ENCODE assay signal across 38 cellular contexts in genomic region chr12:108147279-108147678, GRCh38. TPM values are rescaled to one million over a fixed set of nuclear protein-coding genes. Genes with fewer than 3 reads are reported as not detected.
"Had no signal": no experiment of that assay in that cellular context is flagged by ENCODE, and none has a peak within 500 bp of the region (broad histone marks: within the 10 kb centered on the region; RNA-seq: fewer than 3 reads in every experiment).

No MANE protein-coding gene starts in this region.

- H3K36me3 ChIP-seq: adrenal gland, breast epithelium, cardiac muscle cell, esophagus muscularis mucosa, gastrocnemius medialis had no signal

- H3K4me3 ChIP-seq: adrenal gland, breast epithelium, cardiac muscle cell, coronary artery, esophagus muscularis mucosa, gastrocnemius medialis had no signal

- H3K36me3 Mint-ChIP-seq: activated CD4-positive, alpha-beta memory T cell treated with anti-CD3 and anti-CD28 coated beads for 36 hours; activated CD8-positive, alpha-beta memory T cell treated with anti-CD3 and anti-CD28 coated beads, Interleukin-2, amount 10 ng/mL, durations not matched to agents 7 days and 5 days; activated naive CD4-positive, alpha-beta T cell treated with anti-CD3 and anti-CD28 coated beads, Interleukin-2, amount 50 U/mL, for 24 hours; activated naive CD8-positive, alpha-beta T cell treated with anti-CD3 and anti-CD28 coated beads for 36 hours; brain had no signal

- ATAC-seq: activated CD4-positive, alpha-beta T cell treated with anti-CD3 and anti-CD28 coated beads for 36 hours; activated CD8-positive, alpha-beta memory T cell treated with anti-CD3 and anti-CD28 coated beads, Interleukin-2, amount 10 ng/mL, durations not matched to agents 7 days and 5 days; activated CD8-positive, alpha-beta T cell treated with anti-CD3 and anti-CD28 coated beads, Interleukin-2, amount 10 ng/mL, durations not matched to agents 7 days and 5 days; activated naive CD8-positive, alpha-beta T cell treated with anti-CD3 and anti-CD28 coated beads, Interleukin-2, amount 50 U/mL, for 24 hours; effector memory CD8-positive, alpha-beta T cell; foreskin keratinocyte; gastrocnemius medialis; T-helper 17 cell had no signal

- H3K4me3 Mint-ChIP-seq: activated CD4-positive, alpha-beta memory T cell treated with anti-CD3 and anti-CD28 coated beads for 36 hours; activated CD4-positive, alpha-beta T cell treated with anti-CD3 and anti-CD28 coated beads for 36 hours; activated CD4-positive, alpha-beta T cell treated with anti-CD3 and anti-CD28 coated beads, Interleukin-2, amount 10 ng/mL, durations not matched to agents 24 days and 14 days; activated CD8-positive, alpha-beta memory T cell treated with anti-CD3 and anti-CD28 coated beads, Interleukin-2, amount 10 ng/mL, durations not matched to agents 7 days and 5 days; activated CD8-positive, alpha-beta T cell treated with anti-CD3 and anti-CD28 coated beads, Interleukin-2, amount 10 ng/mL, durations not matched to agents 7 days and 5 days; activated naive CD4-positive, alpha-beta T cell treated with anti-CD3 and anti-CD28 coated beads for 36 hours; activated naive CD4-positive, alpha-beta T cell treated with anti-CD3 and anti-CD28 coated beads, Interleukin-2, amount 50 U/mL, for 24 hours; activated naive CD8-positive, alpha-beta T cell treated with anti-CD3 and anti-CD28 coated beads for 36 hours; activated naive CD8-positive, alpha-beta T cell treated with anti-CD3 and anti-CD28 coated beads, Interleukin-2, amount 50 U/mL, for 24 hours; activated T-helper 1 cell treated with anti-CD3 and anti-CD28 coated beads, Interleukin-12 subunit alpha, Interleukin-12 subunit beta, Interleukin-2, Interleukin-4 antibody, amounts not matched to agents 30 ng/mL and 10 ng/mL and 1 ng/mL, durations not matched to agents 14 hours and 24 hours and 36 hours; brain; central memory CD8-positive, alpha-beta T cell; effector memory CD8-positive, alpha-beta T cell; T-helper 17 cell; T-helper 2 cell treated with Interferon-gamma antibody and Interleukin-4, amounts not matched to agents 5 μg/mL and 100 μg/mL, for 36 hours had no signal

- H3K4me1 Mint-ChIP-seq: activated CD4-positive, alpha-beta T cell treated with anti-CD3 and anti-CD28 coated beads for 36 hours; activated CD4-positive, alpha-beta T cell treated with anti-CD3 and anti-CD28 coated beads, Interleukin-2, amount 10 ng/mL, durations not matched to agents 24 days and 14 days; activated CD8-positive, alpha-beta memory T cell treated with anti-CD3 and anti-CD28 coated beads, Interleukin-2, amount 10 ng/mL, durations not matched to agents 7 days and 5 days; activated naive CD4-positive, alpha-beta T cell treated with anti-CD3 and anti-CD28 coated beads, Interleukin-2, amount 50 U/mL, for 24 hours; activated naive CD8-positive, alpha-beta T cell treated with anti-CD3 and anti-CD28 coated beads for 36 hours; activated naive CD8-positive, alpha-beta T cell treated with anti-CD3 and anti-CD28 coated beads, Interleukin-2, amount 50 U/mL, for 24 hours; central memory CD8-positive, alpha-beta T cell; T-helper 17 cell had no signal

- H3K4me1 ChIP-seq: adrenal gland, breast epithelium, foreskin keratinocyte, gastrocnemius medialis had no signal

- H3K27me3 ChIP-seq: adrenal gland, breast epithelium, cardiac muscle cell, esophagus muscularis mucosa, foreskin keratinocyte, gastrocnemius medialis had no signal

- H3K9me3 ChIP-seq: adrenal gland, breast epithelium, esophagus muscularis mucosa, gastrocnemius medialis had no signal

- H3K9me3 Mint-ChIP-seq: activated CD4-positive, alpha-beta memory T cell treated with anti-CD3 and anti-CD28 coated beads for 36 hours; activated CD4-positive, alpha-beta T cell treated with anti-CD3 and anti-CD28 coated beads, Interleukin-2, amount 10 ng/mL, durations not matched to agents 24 days and 14 days; activated naive CD4-positive, alpha-beta T cell treated with anti-CD3 and anti-CD28 coated beads for 36 hours; activated naive CD4-positive, alpha-beta T cell treated with anti-CD3 and anti-CD28 coated beads, Interleukin-2, amount 50 U/mL, for 24 hours; activated naive CD8-positive, alpha-beta T cell treated with anti-CD3 and anti-CD28 coated beads for 36 hours; activated naive CD8-positive, alpha-beta T cell treated with anti-CD3 and anti-CD28 coated beads, Interleukin-2, amount 50 U/mL, for 24 hours; activated T-helper 1 cell treated with anti-CD3 and anti-CD28 coated beads, Interleukin-12 subunit alpha, Interleukin-12 subunit beta, Interleukin-2, Interleukin-4 antibody, amounts not matched to agents 30 ng/mL and 10 ng/mL and 1 ng/mL, durations not matched to agents 14 hours and 24 hours and 36 hours; activated T-helper 2 cell treated with anti-CD3 and anti-CD28 coated beads, Interferon-gamma antibody, Interleukin-2, Interleukin-4, amounts not matched to agents 10 μg/mL and 5 μg/mL and 100 μg/mL, durations not matched to agents 14 hours and 24 hours and 36 hours; central memory CD8-positive, alpha-beta T cell; effector memory CD8-positive, alpha-beta T cell; T-helper 2 cell treated with Interferon-gamma antibody and Interleukin-4, amounts not matched to agents 5 μg/mL and 100 μg/mL, for 36 hours had no signal

- H3K27ac ChIP-seq: adrenal gland, breast epithelium, cardiac muscle cell, coronary artery, esophagus muscularis mucosa, foreskin keratinocyte, gastrocnemius medialis had no signal

- H3K27me3 Mint-ChIP-seq: activated CD4-positive, alpha-beta T cell treated with anti-CD3 and anti-CD28 coated beads, Interleukin-2, amount 10 ng/mL, durations not matched to agents 24 days and 14 days; activated CD8-positive, alpha-beta memory T cell treated with anti-CD3 and anti-CD28 coated beads, Interleukin-2, amount 10 ng/mL, durations not matched to agents 7 days and 5 days had no signal

- DNase-seq: activated CD4-positive, alpha-beta memory T cell treated with anti-CD3 and anti-CD28 coated beads for 36 hours; activated CD4-positive, alpha-beta T cell treated with anti-CD3 and anti-CD28 coated beads for 36 hours; activated CD4-positive, alpha-beta T cell treated with anti-CD3 and anti-CD28 coated beads, Interleukin-2, amount 10 ng/mL, durations not matched to agents 24 days and 14 days; activated CD4-positive, CD25-positive, alpha-beta regulatory T cell; activated CD4-positive, CD25-positive, alpha-beta regulatory T cell treated with anti-CD3 and anti-CD28 coated beads, Interleukin-2, amount 50 U/mL, for 72 hours; activated CD8-positive, alpha-beta memory T cell treated with anti-CD3 and anti-CD28 coated beads, Interleukin-2, amount 10 ng/mL, durations not matched to agents 7 days and 5 days; activated CD8-positive, alpha-beta memory T cell treated with anti-CD3 and anti-CD28 coated beads, Interleukin-2, amount 50 U/mL, for 4 hours; activated CD8-positive, alpha-beta T cell treated with anti-CD3 and anti-CD28 coated beads, Interleukin-2, amount 10 ng/mL, durations not matched to agents 7 days and 5 days; activated effector memory CD4-positive, alpha-beta T cell treated with anti-CD3 and anti-CD28 coated beads, Interleukin-2, amount 50 U/mL, for 16 hours; activated naive CD4-positive, alpha-beta T cell treated with anti-CD3 and anti-CD28 coated beads for 36 hours; activated naive CD8-positive, alpha-beta T cell treated with anti-CD3 and anti-CD28 coated beads for 36 hours; activated naive CD8-positive, alpha-beta T cell treated with anti-CD3 and anti-CD28 coated beads, Interleukin-2, amount 50 U/mL, for 24 hours; activated T-cell treated with anti-CD3 and anti-CD28 coated beads, Interleukin-2, amount 50 U/mL, for 1 hour; activated T-cell treated with anti-CD3 and anti-CD28 coated beads, Interleukin-2, amount 50 U/mL, for 48 hours; adrenal gland; amygdala; aorta; dermis blood vessel endothelial cell; effector CD4-positive, alpha-beta T cell; effector memory CD8-positive, alpha-beta T cell; erythroblast; foreskin keratinocyte; gastrocnemius medialis; T-helper 1 cell; T-helper 17 cell; T1000 had no signal

- H3K27ac Mint-ChIP-seq: activated CD4-positive, alpha-beta memory T cell treated with anti-CD3 and anti-CD28 coated beads for 36 hours; activated CD4-positive, alpha-beta T cell treated with anti-CD3 and anti-CD28 coated beads for 36 hours; activated CD4-positive, alpha-beta T cell treated with anti-CD3 and anti-CD28 coated beads, Interleukin-2, amount 10 ng/mL, durations not matched to agents 24 days and 14 days; activated CD8-positive, alpha-beta memory T cell treated with anti-CD3 and anti-CD28 coated beads, Interleukin-2, amount 10 ng/mL, durations not matched to agents 7 days and 5 days; activated CD8-positive, alpha-beta T cell treated with anti-CD3 and anti-CD28 coated beads, Interleukin-2, amount 10 ng/mL, durations not matched to agents 7 days and 5 days; activated naive CD4-positive, alpha-beta T cell treated with anti-CD3 and anti-CD28 coated beads for 36 hours; activated naive CD4-positive, alpha-beta T cell treated with anti-CD3 and anti-CD28 coated beads, Interleukin-2, amount 50 U/mL, for 24 hours; activated naive CD8-positive, alpha-beta T cell treated with anti-CD3 and anti-CD28 coated beads for 36 hours; activated naive CD8-positive, alpha-beta T cell treated with anti-CD3 and anti-CD28 coated beads, Interleukin-2, amount 50 U/mL, for 24 hours; activated T-helper 1 cell treated with anti-CD3 and anti-CD28 coated beads, Interleukin-12 subunit alpha, Interleukin-12 subunit beta, Interleukin-2, Interleukin-4 antibody, amounts not matched to agents 30 ng/mL and 10 ng/mL and 1 ng/mL, durations not matched to agents 14 hours and 24 hours and 36 hours; activated T-helper 2 cell treated with anti-CD3 and anti-CD28 coated beads, Interferon-gamma antibody, Interleukin-2, Interleukin-4, amounts not matched to agents 10 μg/mL and 5 μg/mL and 100 μg/mL, durations not matched to agents 14 hours and 24 hours and 36 hours; brain; effector memory CD8-positive, alpha-beta T cell; T-helper 17 cell; T-helper 2 cell treated with Interferon-gamma antibody and Interleukin-4, amounts not matched to agents 5 μg/mL and 100 μg/mL, for 36 hours had no signal

RNA-seq across cellular contexts. Expression of gene WSCD2, which starts 18.2 kb away (rescaled TPM):
- total RNA-seq: activated CD4-positive, alpha-beta memory T cell treated with anti-CD3 and anti-CD28 coated beads for 36 hours; activated CD4-positive, alpha-beta T cell treated with anti-CD3 and anti-CD28 coated beads for 36 hours; activated CD4-positive, alpha-beta T cell treated with anti-CD3 and anti-CD28 coated beads, Interleukin-2, amount 10 ng/mL, durations not matched to agents 24 days and 14 days; activated CD8-positive, alpha-beta memory T cell treated with anti-CD3 and anti-CD28 coated beads for 36 hours; activated CD8-positive, alpha-beta memory T cell treated with anti-CD3 and anti-CD28 coated beads, Interleukin-2, amount 10 ng/mL, durations not matched to agents 7 days and 5 days; activated CD8-positive, alpha-beta T cell treated with anti-CD3 and anti-CD28 coated beads, Interleukin-2, amount 10 ng/mL, durations not matched to agents 7 days and 5 days; activated naive CD4-positive, alpha-beta T cell treated with anti-CD3 and anti-CD28 coated beads for 36 hours; activated naive CD8-positive, alpha-beta T cell treated with anti-CD3 and anti-CD28 coated beads for 36 hours; activated T-helper 1 cell treated with anti-CD3 and anti-CD28 coated beads, Interleukin-12 subunit alpha, Interleukin-12 subunit beta, Interleukin-2, Interleukin-4 antibody, amounts not matched to agents 30 ng/mL and 10 ng/mL and 1 ng/mL, durations not matched to agents 14 hours and 24 hours and 36 hours; activated T-helper 2 cell treated with anti-CD3 and anti-CD28 coated beads, Interferon-gamma antibody, Interleukin-2, Interleukin-4, amounts not matched to agents 10 μg/mL and 5 μg/mL and 100 μg/mL, durations not matched to agents 14 hours and 24 hours and 36 hours; dermis blood vessel endothelial cell; foreskin keratinocyte; glomerular endothelial cell had no signal
- polyA plus RNA-seq: foreskin keratinocyte had no signal
